Comparison of ENCODE assay signal across 18 cellular contexts in genomic region chr18:70536370-70537062, GRCh38.
DNase-seq lines count a peak whose midpoint lies in the region; ATAC-seq and TF ChIP-seq lines count a peak whose summit lies in the region.
"Had no signal": no experiment of that assay in that cellular context is flagged by ENCODE, and none has a peak within 500 bp of the region (broad histone marks: within the 10 kb centered on the region; RNA-seq: fewer than 3 reads in every experiment).

No MANE protein-coding gene starts in this region.

- no peak for TF ChIP-seq CTCF in SK-N-SH (IDR thresholded peaks at IDR 0.05)
- TF ChIP-seq CTCF in nephron (IDR thresholded peaks at IDR 0.05; ENCODE audit: unreplicated experiment in 3 of 3): no peak

- intact Hi-C loops in left colon (cut with DNase I, micrococcal nuclease): no loop called here

- no peaks in the 10 kb centered on the region for H3K27me3 ChIP-seq in SK-N-SH (ENCODE audit: insufficient read depth)
- no peaks in the 10 kb centered on the region for H3K27me3 ChIP-seq in SJCRH30
- H3K27me3 ChIP-seq: BLaER1 had no signal

- 0 out of 2 replicates have a peak overlapping the region, but pooled peaks have one; percentile 6 for H2AFZ ChIP-seq in SK-N-SH (ENCODE audit: low read depth)

- no peak overlapping the region for H3K9ac ChIP-seq in SK-N-SH
- H3K9ac ChIP-seq: BLaER1 had no signal

- no peak overlapping the region for H3K4me3 Mint-ChIP-seq in nephron
- H3K4me3 Mint-ChIP-seq: B cell; CD4-positive, CD25-positive, alpha-beta regulatory T cell; CD8-positive, alpha-beta T cell; HFFc6 had no signal

- no peaks in the 10 kb centered on the region for H3K36me3 Mint-ChIP-seq in nephron (ENCODE audit: low read depth)
- H3K36me3 Mint-ChIP-seq: CD4-positive, CD25-positive, alpha-beta regulatory T cell; CD8-positive, alpha-beta T cell had no signal

- peak overlapping the region; percentile 40 to 79 (median 57) for H3K27ac Mint-ChIP-seq in nephron
- H3K27ac Mint-ChIP-seq: B cell; CD8-positive, alpha-beta T cell; HFFc6 had no signal

- H3K4me2 ChIP-seq in SK-N-SH: no peak overlapping the region
- H3K4me2 ChIP-seq: BLaER1 had no signal

- H3K27me3 Mint-ChIP-seq in nephron (ENCODE audit: low read depth): no peaks in the 10 kb centered on the region
- H3K27me3 Mint-ChIP-seq: B cell; CD4-positive, CD25-positive, alpha-beta regulatory T cell had no signal

- CTCF ChIA-PET in SK-N-SH (lab: Yijun Ruan, JAX): interaction anchor here (1.0 to 1.5 kb wide), 2 partner anchors 45 to 82 kb away, joined by 3 read pairs; no protein-coding TSS in a partner anchor

- TF ChIP-seq EP300 in SK-N-SH (IDR thresholded peaks at IDR 0.05; ENCODE audit: borderline replicate concordance in 1 of 2, low read depth in 1 of 2, low read length in 1 of 2): no peak

- no peaks in the 10 kb centered on the region for H3F3A ChIP-seq in SK-N-SH (replicated peaks; ENCODE audit: insufficient read depth)

- no peaks in the 10 kb centered on the region for H3K9me2 ChIP-seq in SK-N-SH

- no peak for TF ChIP-seq RAD21 in SK-N-SH (IDR thresholded peaks at IDR 0.05; ENCODE audit: low read length)

- no peaks in the 10 kb centered on the region for H3K36me3 ChIP-seq in SK-N-SH (replicated peaks in 1 of 2; ENCODE audit: control insufficient read depth in 1 of 2, insufficient read depth in 2 of 2, low read length in 1 of 2)
- H3K36me3 ChIP-seq in SJCRH30: no peaks in the 10 kb centered on the region
- H3K36me3 ChIP-seq: BLaER1, HAP-1 had no signal

- H3K4me1 ChIP-seq in SK-N-SH (ENCODE audit: control insufficient read depth in 1 of 2, insufficient read depth in 2 of 2, low read depth in 1 of 2, low read length in 1 of 2) (no peaks in the 10 kb centered on the region), SJCRH30 (no peaks in the 10 kb centered on the region)
- H3K4me1 ChIP-seq: BLaER1, Caco-2, HAP-1 had no signal

- H3K9me3 ChIP-seq in SK-N-SH (no peaks in the 10 kb centered on the region), SJCRH30 (replicated peaks) (no peaks in the 10 kb centered on the region)
- H3K9me3 ChIP-seq: BLaER1, Caco-2, HAP-1 had no signal

- H3K9me3 Mint-ChIP-seq in nephron: peaks cover under 1% of the 10 kb centered on the region
- H3K9me3 Mint-ChIP-seq: HFFc6 had no signal

- ATAC-seq in SK-N-SH treated with all-trans-retinoic acid at 6 μM for 48 hours: no peak
- peak; percentile 98 for ATAC-seq in left colon
- no peak for ATAC-seq in HG03095 (IDR thresholded peaks at IDR 0.05; ENCODE audit: unreplicated experiment)
- ATAC-seq: CD8-positive, alpha-beta T cell had no signal

- no peaks in the 10 kb centered on the region for H3K4me1 Mint-ChIP-seq in nephron
- H3K4me1 Mint-ChIP-seq: B cell; CD4-positive, CD25-positive, alpha-beta regulatory T cell had no signal

- H3K27ac ChIP-seq in SK-N-SH (ENCODE audit: low read depth in 2 of 2, low read length in 1 of 2) (no peak overlapping the region), SJCRH30 (no peak overlapping the region)
- H3K27ac ChIP-seq: 22Rv1, BLaER1, C4-2B had no signal

- DNase-seq in SK-N-SH (no peak), left colon (no peak), SJCRH30 (no peak)
- DNase-seq: Caco-2; CD4-positive, CD25-positive, alpha-beta regulatory T cell; CD8-positive, alpha-beta T cell; DMS153; DND-41; GOT3; HFFc6 had no signal

- POLR2A ChIA-PET in SK-N-SH (lab: Yijun Ruan, JAX): no interaction called here

- H3K4me3 ChIP-seq in SK-N-SH (ENCODE audit: low read depth in 2 of 2, low read length in 1 of 2): no peak overlapping the region
- H3K4me3 ChIP-seq in SJCRH30: no peak overlapping the region
- H3K4me3 ChIP-seq: BLaER1, HAP-1 had no signal

- 60% methylated on average over 6 of the region's 6 CpGs for WGBS in SK-N-SH (ENCODE audit: low lambda C conversion rate)

- no peaks in the 10 kb centered on the region for H3K79me2 ChIP-seq in SK-N-SH (ENCODE audit: insufficient read depth)

- H4K20me1 ChIP-seq in SK-N-SH (ENCODE audit: insufficient read depth): no peaks in the 10 kb centered on the region
- H4K20me1 ChIP-seq: BLaER1 had no signal

TF ChIP-seq in SK-N-SH, 30 proteins besides CTCF, POLR2A, EP300 and RAD21:
- TF ChIP-seq GATA2 (CRISPR knock-in tag; IDR thresholded peaks at IDR 0.05) (no peak), USF1 (IDR thresholded peaks at IDR 0.05; ENCODE audit: borderline replicate concordance, low read depth) (no peak), EZH2phosphoT487 (IDR thresholded peaks at IDR 0.05; ENCODE audit: borderline replicate concordance, low read depth) (no peak), PBX3 (IDR thresholded peaks at IDR 0.05) (no peak)

TF ChIP-seq in SK-N-SH treated with all-trans-retinoic acid at 6 μM for 48 hours, 23 proteins besides CTCF, POLR2A, EP300 and RAD21:
- TF ChIP-seq, protein P1, sequence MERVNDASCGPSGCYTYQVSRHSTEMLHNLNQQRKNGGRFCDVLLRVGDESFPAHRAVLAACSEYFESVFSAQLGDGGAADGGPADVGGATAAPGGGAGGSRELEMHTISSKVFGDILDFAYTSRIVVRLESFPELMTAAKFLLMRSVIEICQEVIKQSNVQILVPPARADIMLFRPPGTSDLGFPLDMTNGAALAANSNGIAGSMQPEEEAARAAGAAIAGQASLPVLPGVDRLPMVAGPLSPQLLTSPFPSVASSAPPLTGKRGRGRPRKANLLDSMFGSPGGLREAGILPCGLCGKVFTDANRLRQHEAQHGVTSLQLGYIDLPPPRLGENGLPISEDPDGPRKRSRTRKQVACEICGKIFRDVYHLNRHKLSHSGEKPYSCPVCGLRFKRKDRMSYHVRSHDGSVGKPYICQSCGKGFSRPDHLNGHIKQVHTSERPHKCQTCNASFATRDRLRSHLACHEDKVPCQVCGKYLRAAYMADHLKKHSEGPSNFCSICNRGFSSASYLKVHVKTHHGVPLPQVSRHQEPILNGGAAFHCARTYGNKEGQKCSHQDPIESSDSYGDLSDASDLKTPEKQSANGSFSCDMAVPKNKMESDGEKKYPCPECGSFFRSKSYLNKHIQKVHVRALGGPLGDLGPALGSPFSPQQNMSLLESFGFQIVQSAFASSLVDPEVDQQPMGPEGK (CRISPR knock-in tag; IDR thresholded peaks at IDR 0.05; ENCODE audit: borderline replicate concordance): no peak
- TF ChIP-seq ZC3H10 (CRISPR knock-in tag; IDR thresholded peaks at IDR 0.05): no peak
- no peak for TF ChIP-seq CSDC2 (CRISPR knock-in tag; IDR thresholded peaks at IDR 0.05)
- no peak for TF ChIP-seq ZFP30 (CRISPR knock-in tag; IDR thresholded peaks at IDR 0.05)
- no peak for TF ChIP-seq GLIS3 (CRISPR knock-in tag; IDR thresholded peaks at IDR 0.05)
- TF ChIP-seq TSHZ2 (CRISPR knock-in tag; IDR thresholded peaks at IDR 0.05): no peak
